Comparison of ENCODE assay signal across 30 cellular contexts in the genomic region with DNA sequence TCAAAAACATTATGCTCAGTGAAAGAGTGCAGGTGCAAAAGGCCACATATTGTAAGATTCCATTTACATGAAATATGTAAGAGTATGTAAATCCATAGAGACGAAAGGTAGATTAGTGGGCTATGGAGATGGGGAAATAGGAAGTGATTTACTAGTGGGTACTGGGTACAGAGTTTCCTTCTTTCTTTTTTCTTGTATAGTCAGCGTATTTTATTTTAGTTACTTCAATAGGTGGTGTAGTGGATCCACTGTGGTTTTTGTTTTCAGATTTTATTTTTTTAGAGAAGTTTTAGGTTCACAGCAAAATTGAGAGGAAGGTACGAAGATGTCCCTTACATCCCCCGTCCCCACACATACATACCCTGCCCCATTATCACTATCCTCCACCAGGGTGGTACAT.
"Had no signal": no experiment of that assay in that cellular context is flagged by ENCODE, and none has a peak within 500 bp of the region (broad histone marks: within the 10 kb centered on the region; RNA-seq: fewer than 3 reads in every experiment).

No MANE protein-coding gene starts in this region.

- H3K27ac ChIP-seq: ascending aorta, cardiac muscle cell, WERI-Rb-1 had no signal

- DNase-seq: activated CD4-positive, alpha-beta memory T cell treated with anti-CD3 and anti-CD28 coated beads, Interleukin-2, amount 10 ng/mL, durations not matched to agents 7 days and 5 days; activated CD4-positive, alpha-beta T cell treated with anti-CD3 and anti-CD28 coated beads for 1 hour; activated CD4-positive, alpha-beta T cell treated with anti-CD3 and anti-CD28 coated beads for 36 hours; activated CD4-positive, alpha-beta T cell treated with anti-CD3 and anti-CD28 coated beads for 48 hours; activated CD4-positive, alpha-beta T cell treated with anti-CD3 and anti-CD28 coated beads, Interleukin-2, amount 10 ng/mL, durations not matched to agents 7 days and 5 days; activated CD4-positive, alpha-beta T cell treated with anti-CD3 and anti-CD28 coated beads, Interleukin-2, amount 50 U/mL, for 48 hours; activated CD4-positive, CD25-positive, alpha-beta regulatory T cell; activated CD8-positive, alpha-beta memory T cell treated with anti-CD3 and anti-CD28 coated beads for 24 hours; activated CD8-positive, alpha-beta memory T cell treated with anti-CD3 and anti-CD28 coated beads, Interleukin-2, amount 10 ng/mL, durations not matched to agents 7 days and 5 days; activated CD8-positive, alpha-beta memory T cell treated with anti-CD3 and anti-CD28 coated beads, Interleukin-2, amount 50 U/mL, for 48 hours; activated CD8-positive, alpha-beta T cell treated with anti-CD3 and anti-CD28 coated beads, Interleukin-2, amount 10 ng/mL, durations not matched to agents 7 days and 5 days; activated effector memory CD4-positive, alpha-beta T cell treated with Interleukin-2 at 50 U/mL for 16 hours; activated gamma-delta T cell; activated naive CD4-positive, alpha-beta T cell treated with anti-CD3 and anti-CD28 coated beads, Interleukin-2, amount 10 ng/mL, durations not matched to agents 7 days and 5 days; activated naive CD4-positive, alpha-beta T cell treated with Interleukin-2 at 50 U/mL for 16 hours; activated naive CD8-positive, alpha-beta T cell treated with anti-CD3 and anti-CD28 coated beads, Interleukin-2, amount 10 ng/mL, durations not matched to agents 7 days and 5 days; activated naive CD8-positive, alpha-beta T cell treated with anti-CD3 and anti-CD28 coated beads, Interleukin-2, amount 50 U/mL, for 24 hours; activated T-cell treated with anti-CD3 and anti-CD28 coated beads, Interleukin-2, amount 50 U/mL, for 24 hours; activated T-cell treated with anti-CD3 and anti-CD28 coated beads, Interleukin-2, amount 50 U/mL, for 48 hours; amygdala; anterior cingulate cortex; caudate nucleus; cerebellar nuclear complex; T-helper 17 cell; WERI-Rb-1 had no signal

- ATAC-seq: activated CD4-positive, alpha-beta T cell treated with anti-CD3 and anti-CD28 coated beads for 36 hours; activated CD4-positive, CD25-positive, alpha-beta regulatory T cell treated with anti-CD3 and anti-CD28 coated beads, Interleukin-2, amount 50 U/mL, for 24 hours; activated CD8-positive, alpha-beta memory T cell treated with anti-CD3 and anti-CD28 coated beads, Interleukin-2, amount 10 ng/mL, durations not matched to agents 7 days and 5 days; activated CD8-positive, alpha-beta T cell treated with anti-CD3 and anti-CD28 coated beads, Interleukin-2, amount 10 ng/mL, durations not matched to agents 7 days and 5 days; activated naive CD8-positive, alpha-beta T cell treated with anti-CD3 and anti-CD28 coated beads, Interleukin-2, amount 50 U/mL, for 24 hours; T-helper 17 cell; WTC11 had no signal

- H3K4me3 ChIP-seq: ascending aorta, cardiac muscle cell had no signal

- H3K4me1 ChIP-seq: ascending aorta had no signal

- H3K9me3 ChIP-seq: ascending aorta had no signal

- H3K27me3 ChIP-seq: ascending aorta, cardiac muscle cell had no signal

- H3K36me3 ChIP-seq: ascending aorta, cardiac muscle cell, WERI-Rb-1 had no signal

- FAIRE-seq: bronchial epithelial cell had no signal
